ENCODE assay signal across 2 cellular contexts in the genomic region with DNA sequence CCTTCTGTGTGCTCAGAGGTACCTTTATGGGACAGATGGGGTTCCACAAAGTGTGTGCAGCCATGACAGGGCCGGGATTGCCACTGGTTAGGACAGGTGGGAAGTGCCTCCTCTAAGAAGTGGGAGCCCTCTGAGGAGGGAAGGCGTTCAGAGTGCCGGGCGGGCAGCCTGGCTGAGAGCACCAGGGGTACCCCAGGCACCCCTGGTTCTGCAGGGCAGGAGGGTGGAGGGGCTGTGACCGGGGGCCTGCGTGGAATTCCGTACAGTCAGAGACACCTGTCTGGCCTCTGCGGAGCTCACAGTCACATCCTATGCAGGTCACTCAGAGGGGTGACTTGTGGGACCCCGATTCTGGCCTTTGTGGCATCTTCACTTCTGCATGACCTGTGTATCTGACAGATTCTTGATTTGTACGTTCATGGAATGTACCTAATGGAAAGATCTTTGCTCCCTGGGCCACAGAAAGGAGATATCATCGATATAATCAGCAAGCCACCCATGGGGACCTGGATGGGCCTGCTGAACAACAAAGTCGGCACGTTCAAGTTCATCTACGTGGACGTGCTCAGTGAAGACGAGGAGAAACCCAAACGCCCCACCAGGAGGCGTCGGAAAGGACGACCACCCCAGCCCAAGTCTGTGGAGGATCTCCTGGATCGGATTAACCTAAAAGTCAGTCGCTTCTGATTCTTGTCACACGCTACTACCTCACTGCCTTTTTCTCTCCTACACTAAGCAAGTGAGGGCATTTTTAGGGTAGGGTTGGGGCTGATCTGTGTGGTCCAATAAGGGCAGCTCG.
TF ChIP-seq lines count a peak whose summit lies in the region.

No MANE protein-coding gene starts in this region.

TF ChIP-seq in IMR-90, 13 proteins besides CTCF, POLR2A, EP300 and RAD21:
- TF ChIP-seq SMC3 (IDR thresholded peaks at IDR 0.05; ENCODE audit: low read depth, low read length) (no peak), NFE2L2 (IDR thresholded peaks at IDR 0.05; ENCODE audit: low read depth, low read length) (no peak), MAZ (IDR thresholded peaks at IDR 0.05; ENCODE audit: borderline replicate concordance, low read depth, low read length) (no peak), RCOR1 (IDR thresholded peaks at IDR 0.05; ENCODE audit: insufficient replicate concordance, low read length) (no peak), MAFK (IDR thresholded peaks at IDR 0.05; ENCODE audit: low read depth, low read length) (no peak)
- TF ChIP-seq, protein P1, sequence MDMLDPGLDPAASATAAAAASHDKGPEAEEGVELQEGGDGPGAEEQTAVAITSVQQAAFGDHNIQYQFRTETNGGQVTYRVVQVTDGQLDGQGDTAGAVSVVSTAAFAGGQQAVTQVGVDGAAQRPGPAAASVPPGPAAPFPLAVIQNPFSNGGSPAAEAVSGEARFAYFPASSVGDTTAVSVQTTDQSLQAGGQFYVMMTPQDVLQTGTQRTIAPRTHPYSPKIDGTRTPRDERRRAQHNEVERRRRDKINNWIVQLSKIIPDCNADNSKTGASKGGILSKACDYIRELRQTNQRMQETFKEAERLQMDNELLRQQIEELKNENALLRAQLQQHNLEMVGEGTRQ (IDR thresholded peaks at IDR 0.05; ENCODE audit: low read depth, low read length) = no peak

TF ChIP-seq in GM12891, 5 proteins besides CTCF, POLR2A, EP300 and RAD21:
- no peak for TF ChIP-seq POU2F2 (IDR thresholded peaks at IDR 0.05; ENCODE audit: low read depth, low read length)
- TF ChIP-seq POLR2AphosphoS5 (IDR thresholded peaks at IDR 0.05; ENCODE audit: low read depth, low read length) = no peak
- TF ChIP-seq PAX5 (IDR thresholded peaks at IDR 0.05; ENCODE audit: insufficient read depth, low read length, severe bottlenecking) = no peak
- TF ChIP-seq TAF1 (IDR thresholded peaks at IDR 0.05; ENCODE audit: low read depth, low read length) = no peak
- no peak for TF ChIP-seq SPI1 (IDR thresholded peaks at IDR 0.05; ENCODE audit: low read depth, low read length)
